In the genomic region with DNA sequence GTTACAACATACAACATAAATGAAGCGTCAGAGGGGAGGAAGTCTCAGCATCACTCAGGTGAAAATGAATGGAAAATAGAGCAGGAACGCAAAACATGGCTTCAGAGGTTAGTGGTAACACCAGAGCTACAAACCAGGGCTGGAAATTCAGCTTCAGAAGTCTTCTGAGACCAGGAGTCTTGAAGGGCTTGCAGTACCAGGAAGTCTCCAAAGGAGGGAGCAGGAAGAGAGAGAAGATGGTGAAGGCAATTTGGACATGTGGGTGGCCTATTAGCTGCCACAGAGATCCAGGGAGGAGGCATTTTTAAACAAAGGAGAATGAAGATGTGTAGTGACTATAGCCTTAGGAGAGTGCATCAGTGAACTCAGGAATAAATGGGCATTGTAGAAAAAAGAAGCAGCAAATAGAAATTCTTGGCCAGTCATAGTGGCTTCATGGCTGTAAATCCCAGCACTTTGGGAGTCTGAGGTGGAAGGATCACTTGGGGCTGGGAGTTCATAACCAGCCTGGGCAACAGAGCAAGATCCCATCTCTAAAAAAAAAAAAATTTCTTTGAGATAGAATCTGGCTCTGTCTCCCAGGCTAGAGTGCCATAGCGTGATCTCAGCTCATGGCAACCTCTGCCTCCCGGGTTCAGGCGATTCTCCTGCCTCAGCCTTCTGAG, we compare ENCODE assay signal across 8 cellular contexts. TPM values are rescaled to one million over a fixed set of nuclear protein-coding genes. Genes with fewer than 3 reads are reported as not detected.
DNase-seq lines count a peak whose midpoint lies in the region; ATAC-seq and FAIRE-seq lines count a peak whose summit lies in the region.

No MANE protein-coding gene starts in this region.

- H3K27me3 Mint-ChIP-seq in activated naive CD8-positive, alpha-beta T cell treated with anti-CD3 and anti-CD28 coated beads for 36 hours: no peaks in the 10 kb centered on the region

- intact Hi-C loops in left cardiac atrium (cut with DNase I): loop anchor here (5.0 to 10.0 kb wide), 3 partner anchors 164 to 346 kb away; a partner anchor contains a TSS

- peaks cover 3% of the 10 kb centered on the region for H3K4me1 Mint-ChIP-seq in activated naive CD8-positive, alpha-beta T cell treated with anti-CD3 and anti-CD28 coated beads for 36 hours

- H3K27ac Mint-ChIP-seq in activated naive CD8-positive, alpha-beta T cell treated with anti-CD3 and anti-CD28 coated beads for 36 hours: no peak overlapping the region

- DNase-seq in CD1c-positive myeloid dendritic cell (ENCODE audit: extremely low spot score): peak; percentile 54
- DNase-seq in GM18507 (ENCODE audit: extremely low spot score, insufficient read length, low read depth): peak; percentile 46
- peak; percentile 69 for DNase-seq in NOMO-1 treated with DMSO at 0.1 percent for 48 hours (lab: John Stamatoyannopoulos, UW; ENCODE audit: unreplicated experiment)
- DNase-seq in activated naive CD8-positive, alpha-beta T cell treated with anti-CD3 and anti-CD28 coated beads for 36 hours: peak; percentile 38
- no peak for DNase-seq in left cardiac atrium
- peak; percentile 80 for DNase-seq in renal cortical epithelial cell (ENCODE audit: low read depth)
- DNase-seq in cerebellar nuclear complex (lab: John Stamatoyannopoulos, UW): no peak

- H3K4me3 Mint-ChIP-seq in activated naive CD8-positive, alpha-beta T cell treated with anti-CD3 and anti-CD28 coated beads for 36 hours: no peak overlapping the region

- peak; percentile 81 for FAIRE-seq in GM18507 (lab: Jason Lieb, UNC)

- ATAC-seq in HG03520 (IDR thresholded peaks at IDR 0.05; ENCODE audit: unreplicated experiment) (peak; percentile 50), left cardiac atrium (peak; percentile 61 to 73)

- H3K9me3 Mint-ChIP-seq in activated naive CD8-positive, alpha-beta T cell treated with anti-CD3 and anti-CD28 coated beads for 36 hours: no peaks in the 10 kb centered on the region

- no peaks in the 10 kb centered on the region for H3K36me3 Mint-ChIP-seq in activated naive CD8-positive, alpha-beta T cell treated with anti-CD3 and anti-CD28 coated beads for 36 hours

RNA-seq across cellular contexts. Expression of a gene that starts 9.3 kb away (rescaled TPM):
- total RNA-seq in activated naive CD8-positive, alpha-beta T cell treated with anti-CD3 and anti-CD28 coated beads for 36 hours: under 1 TPM; 0.72 to 0.82 TPM
- total RNA-seq in left cardiac atrium (1 to 10 TPM; 3.4 to 4.0 TPM), renal cortical epithelial cell (0.35 and 3.1 TPM in 2 replicates)

RNA-seq across cellular contexts. Expression of a gene that starts 23.6 kb away (rescaled TPM):
- 10 to 100 TPM; 13.2 to 13.7 TPM for total RNA-seq in activated naive CD8-positive, alpha-beta T cell treated with anti-CD3 and anti-CD28 coated beads for 36 hours
- total RNA-seq in left cardiac atrium (10 to 100 TPM; 23.6 to 24.5 TPM), renal cortical epithelial cell (33.3 and 37.5 TPM in 2 replicates)

Comparison
In these comparisons a context has a peak if more than half of its experiments do, and no peak if none do; other contexts are left out.
1. DNase-seq: peak in CD1c-positive myeloid dendritic cell (single experiment), GM18507 (single experiment), NOMO-1 treated with DMSO at 0.1 percent for 48 hours (single experiment), activated naive CD8-positive, alpha-beta T cell treated with anti-CD3 and anti-CD28 coated beads for 36 hours (single experiment) and renal cortical epithelial cell (single experiment); none in left cardiac atrium (single experiment) and cerebellar nuclear complex (0 of 2).